ENCODE assay signal across 26 cellular contexts in genomic region chr2:140734992-140735391, GRCh38.
DNase-seq lines count a peak whose midpoint lies in the region.
"Had no signal": no experiment of that assay in that cellular context is flagged by ENCODE, and none has a peak within 500 bp of the region (broad histone marks: within the 10 kb centered on the region; RNA-seq: fewer than 3 reads in every experiment).

No MANE protein-coding gene starts in this region.

- no peak overlapping the region for H3K4me3 ChIP-seq in skeletal muscle cell (ENCODE audit: low read depth, low read length)
- H3K4me3 ChIP-seq: BLaER1, body of pancreas, esophagus squamous epithelium, gastroesophageal sphincter, mucosa of descending colon, sigmoid colon, SK-N-MC, upper lobe of left lung had no signal

- H3K27me3 Mint-ChIP-seq in activated naive CD8-positive, alpha-beta T cell treated with anti-CD3 and anti-CD28 coated beads for 36 hours, result no peaks in the 10 kb centered on the region
- H3K27me3 Mint-ChIP-seq: activated B cell treated with CpG ODN at 0.5 μM for 24 hours had no signal

- H3K9me3 Mint-ChIP-seq in activated naive CD8-positive, alpha-beta T cell treated with anti-CD3 and anti-CD28 coated beads for 36 hours, result peaks cover 4% of the 10 kb centered on the region

- no peaks in the 10 kb centered on the region for H3K36me3 Mint-ChIP-seq in activated naive CD8-positive, alpha-beta T cell treated with anti-CD3 and anti-CD28 coated beads for 36 hours

- no peak overlapping the region for H3K4me3 Mint-ChIP-seq in activated naive CD8-positive, alpha-beta T cell treated with anti-CD3 and anti-CD28 coated beads for 36 hours
- H3K4me3 Mint-ChIP-seq: activated B cell treated with CpG ODN at 0.5 μM for 24 hours had no signal

- peak; percentile 61 for DNase-seq in SIG-M5 treated with dmso at 0.1 percent for 504 hours (lab: John Stamatoyannopoulos, UW; ENCODE audit: unreplicated experiment)
- DNase-seq in SIG-M5 (lab: John Stamatoyannopoulos, UW), result no peak
- peak; percentile 43 for DNase-seq in NCI-H1436 treated with DMSO at 0.1 percent for 48 hours (lab: John Stamatoyannopoulos, UW)
- DNase-seq in NOMO-1 treated with DMSO at 0.1 percent for 48 hours (lab: John Stamatoyannopoulos, UW; ENCODE audit: unreplicated experiment), result peak; percentile 85
- peak; percentile 4 for DNase-seq in skeletal muscle cell (ENCODE audit: low read depth)
- no peak for DNase-seq in hippocampal formation (lab: John Stamatoyannopoulos, UW)
- no peak for DNase-seq in stimulated activated naive CD4-positive, alpha-beta T cell treated with Interleukin-2 at 50 U/mL for 16 hours (lab: John Stamatoyannopoulos, UW)
- DNase-seq in activated naive CD8-positive, alpha-beta T cell treated with anti-CD3 and anti-CD28 coated beads for 36 hours, result no peak
- DNase-seq: activated B cell treated with CpG ODN at 0.5 μM for 24 hours; activated CD4-positive, alpha-beta T cell treated with anti-CD3 and anti-CD28 coated beads, Interleukin-2, amount 50 U/mL, for 48 hours; activated effector memory CD4-positive, alpha-beta T cell treated with anti-CD3 and anti-CD28 coated beads, Interleukin-2, amount 50 U/mL, for 16 hours; body of pancreas; Caco-2; effector memory CD4-positive, alpha-beta T cell; esophagus squamous epithelium; islet precursor cell; mucosa of descending colon; NCI-H2107; NCI-H526 treated with DMSO at 0.1 percent for 48 hours; posterior cingulate gyrus; sigmoid colon; stimulated activated CD8-positive, alpha-beta memory T cell treated with anti-CD3 and anti-CD28 coated beads, Interleukin-4, amount 100 ng/mL, for 48 hours; upper lobe of left lung had no signal

- H3K4me1 Mint-ChIP-seq in activated naive CD8-positive, alpha-beta T cell treated with anti-CD3 and anti-CD28 coated beads for 36 hours, result no peaks in the 10 kb centered on the region
- H3K4me1 Mint-ChIP-seq: activated B cell treated with CpG ODN at 0.5 μM for 24 hours had no signal

- H3K27ac Mint-ChIP-seq in activated naive CD8-positive, alpha-beta T cell treated with anti-CD3 and anti-CD28 coated beads for 36 hours, result no peak overlapping the region
- H3K27ac Mint-ChIP-seq: activated B cell treated with CpG ODN at 0.5 μM for 24 hours had no signal

Comparison
In these comparisons a context has a peak if more than half of its experiments do, and no peak if none do; other contexts are left out.
1. DNase-seq: peak in SIG-M5 treated with dmso at 0.1 percent for 504 hours (single experiment), NCI-H1436 treated with DMSO at 0.1 percent for 48 hours (single experiment), NOMO-1 treated with DMSO at 0.1 percent for 48 hours (single experiment) and skeletal muscle cell (single experiment); none in SIG-M5 (single experiment), hippocampal formation (0 of 2), stimulated activated naive CD4-positive, alpha-beta T cell treated with Interleukin-2 at 50 U/mL for 16 hours (single experiment) and activated naive CD8-positive, alpha-beta T cell treated with anti-CD3 and anti-CD28 coated beads for 36 hours (single experiment).